ENCODE assay signal across 20 cellular contexts in the genomic region with DNA sequence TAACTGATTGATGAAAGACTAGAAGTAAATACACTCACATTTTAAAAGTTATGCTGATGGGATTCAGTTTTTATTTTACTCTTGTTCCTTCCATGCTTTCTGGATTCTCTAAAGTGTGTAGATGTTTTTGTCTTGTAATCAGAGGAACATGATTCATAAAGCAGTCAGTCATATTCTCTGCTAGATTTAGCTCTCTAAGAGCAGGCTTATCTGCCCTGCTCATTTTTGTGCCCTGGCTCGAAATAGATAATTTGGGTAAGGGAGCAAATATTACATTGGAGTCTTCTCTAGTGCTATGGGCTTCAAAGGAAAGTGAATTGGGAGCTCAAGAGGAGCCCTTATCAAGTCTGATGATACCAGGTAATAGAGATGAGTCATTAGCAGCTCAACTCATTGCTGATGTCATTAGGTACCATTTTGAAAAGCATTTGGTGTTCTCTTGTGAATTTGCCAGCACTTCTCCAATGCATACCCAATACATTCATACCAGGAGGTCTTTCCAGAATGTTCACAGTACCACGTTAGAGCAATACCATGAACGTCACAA. TPM values are rescaled to one million over a fixed set of nuclear protein-coding genes. Genes with fewer than 3 reads are reported as not detected.
A peak's percentile ranks its signal among the peaks of the same experiment; 100 is the strongest.
DNase-seq lines count a peak whose midpoint lies in the region; ATAC-seq, FAIRE-seq and TF ChIP-seq lines count a peak whose summit lies in the region.
"Had no signal": no experiment of that assay in that cellular context is flagged by ENCODE, and none has a peak within 500 bp of the region (broad histone marks: within the 10 kb centered on the region; RNA-seq: fewer than 3 reads in every experiment).

No MANE protein-coding gene starts in this region.

- intact Hi-C loops in activated CD8-positive, alpha-beta T cell treated with anti-CD3 and anti-CD28 coated beads for 36 hours (cut with micrococcal nuclease): no loop called here
- intact Hi-C loops in lower leg skin (cut with DNase I; ENCODE audit: low total_unique reads): no loop called here

- H3K4me3 ChIP-seq in bronchial epithelial cell (ENCODE audit: low read depth, low read length) (no peak overlapping the region), lower leg skin (ENCODE audit: low read depth, poor library complexity, severe bottlenecking) (no peak overlapping the region)
- H3K4me3 ChIP-seq: colonic mucosa, left lung, thoracic aorta had no signal

- POLR2A ChIA-PET in activated CD8-positive, alpha-beta T cell treated with anti-CD3 and anti-CD28 coated beads for 36 hours (lab: Charles Lee): no interaction called here
- POLR2A ChIA-PET in activated CD8-positive, alpha-beta T cell treated with anti-CD3 and anti-CD28 coated beads, Interleukin-2, amount 10 ng/mL, durations not matched to agents 7 days and 5 days (lab: Charles Lee): no interaction called here
- POLR2A ChIA-PET in naive thymus-derived CD8-positive, alpha-beta T cell (lab: Charles Lee): no interaction called here

- no peaks in the 10 kb centered on the region for H3K27me3 ChIP-seq in bronchial epithelial cell (ENCODE audit: control insufficient read depth, insufficient read depth, low read length)
- H3K27me3 ChIP-seq: colonic mucosa, left lung, neutrophil had no signal

- no peaks in the 10 kb centered on the region for H3K27me3 Mint-ChIP-seq in activated CD8-positive, alpha-beta T cell treated with anti-CD3 and anti-CD28 coated beads for 36 hours
- H3K27me3 Mint-ChIP-seq in activated CD8-positive, alpha-beta T cell treated with anti-CD3 and anti-CD28 coated beads, Interleukin-2, amount 10 ng/mL, durations not matched to agents 7 days and 5 days (ENCODE audit: low read depth): no peaks in the 10 kb centered on the region
- H3K27me3 Mint-ChIP-seq in naive thymus-derived CD8-positive, alpha-beta T cell: no peaks in the 10 kb centered on the region

- FAIRE-seq in bronchial epithelial cell (lab: Jason Lieb, UNC): no peak
- FAIRE-seq: A204.1, RCC 7860 had no signal

- CTCF ChIA-PET in activated CD8-positive, alpha-beta T cell treated with anti-CD3 and anti-CD28 coated beads for 36 hours (lab: Charles Lee): interaction anchor here (0.9 to 1.8 kb wide), 2 partner anchors 14 to 678 kb away, joined by 3 to 6 read pairs; no protein-coding TSS in a partner anchor
- CTCF ChIA-PET in activated CD8-positive, alpha-beta T cell treated with anti-CD3 and anti-CD28 coated beads, Interleukin-2, amount 10 ng/mL, durations not matched to agents 7 days and 5 days (lab: Charles Lee): interaction anchor here (0.9 kb wide), 1 partner anchor 27 kb away, joined by 3 read pairs; no protein-coding TSS in a partner anchor

- no peak for DNase-seq in activated CD8-positive, alpha-beta T cell treated with anti-CD3 and anti-CD28 coated beads for 36 hours
- DNase-seq in activated CD8-positive, alpha-beta T cell treated with anti-CD3 and anti-CD28 coated beads, Interleukin-2, amount 10 ng/mL, durations not matched to agents 7 days and 5 days: no peak
- peak; percentile 14 for DNase-seq in RKO (ENCODE audit: low spot score)
- DNase-seq in bronchial epithelial cell (ENCODE audit: low read depth): peak; percentile 14
- DNase-seq in naive thymus-derived CD8-positive, alpha-beta T cell: no peak
- DNase-seq in lower leg skin (ENCODE audit: low spot score in 2 of 2): no peak
- DNase-seq: activated gamma-delta T cell treated with Interleukin-2 at 50 U/mL for 16 hours, Calu3, colonic mucosa, left lung, NCI-H1092, NCI-H2081 treated with DMSO at 0.1 percent for 48 hours, NCI-H510A treated with DMSO at 0.1 percent for 48 hours had no signal

- peaks cover 48% of the 10 kb centered on the region for H3K36me3 Mint-ChIP-seq in activated CD8-positive, alpha-beta T cell treated with anti-CD3 and anti-CD28 coated beads for 36 hours (ENCODE audit: low read depth)
- H3K36me3 Mint-ChIP-seq in activated CD8-positive, alpha-beta T cell treated with anti-CD3 and anti-CD28 coated beads, Interleukin-2, amount 10 ng/mL, durations not matched to agents 7 days and 5 days (ENCODE audit: low read depth): peaks cover 57% of the 10 kb centered on the region
- H3K36me3 Mint-ChIP-seq in naive thymus-derived CD8-positive, alpha-beta T cell: peaks cover 4 to 74% (median 21%) of the 10 kb centered on the region in 3 donors

- peak; percentile 45 for ATAC-seq in activated CD8-positive, alpha-beta T cell treated with anti-CD3 and anti-CD28 coated beads for 36 hours
- no peak for ATAC-seq in activated CD8-positive, alpha-beta T cell treated with anti-CD3 and anti-CD28 coated beads, Interleukin-2, amount 10 ng/mL, durations not matched to agents 7 days and 5 days
- no peak for ATAC-seq in naive thymus-derived CD8-positive, alpha-beta T cell
- ATAC-seq in HG03442 (IDR thresholded peaks at IDR 0.05; ENCODE audit: unreplicated experiment) (no peak), GM18511 (IDR thresholded peaks at IDR 0.05; ENCODE audit: unreplicated experiment) (no peak)
- ATAC-seq: left lung, SK-N-SH treated with all-trans-retinoic acid at 6 μM for 48 hours had no signal

- H3K36me3 ChIP-seq in bronchial epithelial cell (ENCODE audit: control insufficient read depth, insufficient read depth, low read length): peaks cover 11% of the 10 kb centered on the region
- H3K36me3 ChIP-seq: colonic mucosa had no signal

- H3K4me3 Mint-ChIP-seq in activated CD8-positive, alpha-beta T cell treated with anti-CD3 and anti-CD28 coated beads for 36 hours: no peak overlapping the region
- H3K4me3 Mint-ChIP-seq in activated CD8-positive, alpha-beta T cell treated with anti-CD3 and anti-CD28 coated beads, Interleukin-2, amount 10 ng/mL, durations not matched to agents 7 days and 5 days: no peak overlapping the region
- H3K4me3 Mint-ChIP-seq in naive thymus-derived CD8-positive, alpha-beta T cell: no peak overlapping the region

- H3K9me3 Mint-ChIP-seq in activated CD8-positive, alpha-beta T cell treated with anti-CD3 and anti-CD28 coated beads for 36 hours: no peaks in the 10 kb centered on the region
- H3K9me3 Mint-ChIP-seq in activated CD8-positive, alpha-beta T cell treated with anti-CD3 and anti-CD28 coated beads, Interleukin-2, amount 10 ng/mL, durations not matched to agents 7 days and 5 days (ENCODE audit: insufficient read depth): no peaks in the 10 kb centered on the region
- H3K9me3 Mint-ChIP-seq in naive thymus-derived CD8-positive, alpha-beta T cell: no peaks in the 10 kb centered on the region

- H3K27ac Mint-ChIP-seq in activated CD8-positive, alpha-beta T cell treated with anti-CD3 and anti-CD28 coated beads for 36 hours: no peak overlapping the region
- no peak overlapping the region for H3K27ac Mint-ChIP-seq in activated CD8-positive, alpha-beta T cell treated with anti-CD3 and anti-CD28 coated beads, Interleukin-2, amount 10 ng/mL, durations not matched to agents 7 days and 5 days
- H3K27ac Mint-ChIP-seq in naive thymus-derived CD8-positive, alpha-beta T cell: peak overlapping the region in 8 of 10 donors; percentile 1 to 74 (median 54)

- no peak for TF ChIP-seq CTCF in activated CD8-positive, alpha-beta T cell treated with anti-CD3 and anti-CD28 coated beads for 36 hours (IDR thresholded peaks at IDR 0.05)
- TF ChIP-seq CTCF in bronchial epithelial cell (IDR thresholded peaks at IDR 0.05; ENCODE audit: insufficient read depth, low read length, severe bottlenecking) (no peak), lower leg skin (IDR thresholded peaks at IDR 0.05) (no peak)

- H3K4me1 Mint-ChIP-seq in activated CD8-positive, alpha-beta T cell treated with anti-CD3 and anti-CD28 coated beads for 36 hours (ENCODE audit: low read depth): peaks cover 34% of the 10 kb centered on the region
- H3K4me1 Mint-ChIP-seq in activated CD8-positive, alpha-beta T cell treated with anti-CD3 and anti-CD28 coated beads, Interleukin-2, amount 10 ng/mL, durations not matched to agents 7 days and 5 days (ENCODE audit: low read depth): peaks cover 2% of the 10 kb centered on the region
- peaks cover 14 to 29% (median 22%) of the 10 kb centered on the region in 4 donors for H3K4me1 Mint-ChIP-seq in naive thymus-derived CD8-positive, alpha-beta T cell

- no peak for TF ChIP-seq POLR2A in lower leg skin (IDR thresholded peaks at IDR 0.05)

- WGBS in lower leg skin, 2 donors: 95 to 97% methylated on average over 3 of the region's 3 CpGs

RNA-seq across cellular contexts. Expression of gene SACM1L, which starts 27.7 kb away (rescaled TPM):
- total RNA-seq in activated CD8-positive, alpha-beta T cell treated with anti-CD3 and anti-CD28 coated beads for 36 hours: 10 to 100 TPM; 52.6 to 56.0 TPM
- total RNA-seq in activated CD8-positive, alpha-beta T cell treated with anti-CD3 and anti-CD28 coated beads, Interleukin-2, amount 10 ng/mL, durations not matched to agents 7 days and 5 days: 10 to 100 TPM; 89.8 to 96.4 TPM
- 26.6 and 30.6 TPM in 2 replicates for total RNA-seq in bronchial epithelial cell
- total RNA-seq in naive thymus-derived CD8-positive, alpha-beta T cell: 10 to 100 TPM; 89.8 to 94.4 TPM
- 10 to 100 TPM; 18.8 to 30.3 (median 18.8) TPM for polyA plus RNA-seq in naive thymus-derived CD8-positive, alpha-beta T cell
- total RNA-seq in lower leg skin: 10 to 100 TPM; 23.8 to 34.6 (median 32.1) TPM

Comparison
In these comparisons a context has a peak if more than half of its experiments do, and no peak if none do; other contexts are left out.
1. DNase-seq: peak in RKO (single experiment) and bronchial epithelial cell (single experiment); none in activated CD8-positive, alpha-beta T cell treated with anti-CD3 and anti-CD28 coated beads for 36 hours (single experiment), activated CD8-positive, alpha-beta T cell treated with anti-CD3 and anti-CD28 coated beads, Interleukin-2, amount 10 ng/mL, durations not matched to agents 7 days and 5 days (single experiment), naive thymus-derived CD8-positive, alpha-beta T cell (0 of 10) and lower leg skin (0 of 2).
2. H3K27ac Mint-ChIP-seq: peak in naive thymus-derived CD8-positive, alpha-beta T cell (8 of 10); none in activated CD8-positive, alpha-beta T cell treated with anti-CD3 and anti-CD28 coated beads for 36 hours (single experiment) and activated CD8-positive, alpha-beta T cell treated with anti-CD3 and anti-CD28 coated beads, Interleukin-2, amount 10 ng/mL, durations not matched to agents 7 days and 5 days (single experiment).